ENCODE assay signal across 22 cellular contexts in the genomic region with DNA sequence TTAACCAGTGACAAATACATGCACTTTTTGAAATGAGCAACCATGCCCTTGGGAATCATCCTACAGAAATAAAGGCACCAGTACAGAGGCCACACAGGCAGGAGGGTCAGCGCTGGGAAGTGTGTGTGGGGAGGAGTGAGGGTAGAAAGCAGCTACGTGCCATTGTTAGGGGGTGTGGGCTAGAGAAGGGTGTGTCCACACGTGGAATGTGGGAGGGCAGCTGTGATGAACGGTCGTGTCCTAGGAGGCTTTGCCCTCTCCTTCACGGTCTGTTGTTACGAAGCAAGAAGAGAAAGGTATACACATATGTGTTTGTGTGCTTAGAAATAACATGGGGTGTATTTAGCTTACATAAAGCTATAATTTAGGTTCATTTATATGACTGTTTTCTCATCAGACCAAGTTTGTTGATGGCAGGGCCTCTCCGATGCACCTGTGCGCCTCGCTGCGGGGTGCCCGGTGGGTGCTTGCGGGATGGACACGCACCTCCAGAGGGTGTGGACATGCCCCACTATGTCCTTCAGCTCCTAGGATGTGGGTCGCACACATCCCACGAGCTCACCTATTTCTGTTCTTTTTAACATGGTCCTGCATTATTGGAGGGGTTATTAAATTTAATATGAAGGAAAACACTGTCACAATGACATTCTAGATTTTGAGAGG.
"Had no signal": no experiment of that assay in that cellular context is flagged by ENCODE, and none has a peak within 500 bp of the region (broad histone marks: within the 10 kb centered on the region; RNA-seq: fewer than 3 reads in every experiment).

No MANE protein-coding gene starts in this region.

- H3K4me1 ChIP-seq: prostate gland, right atrium auricular region, upper lobe of left lung had no signal

- H3K9me3 ChIP-seq: prostate gland, right atrium auricular region, SK-N-SH, stomach, upper lobe of left lung had no signal

- H3K27me3 Mint-ChIP-seq: activated naive CD8-positive, alpha-beta T cell treated with anti-CD3 and anti-CD28 coated beads for 36 hours; naive thymus-derived CD8-positive, alpha-beta T cell; T-cell had no signal

- H3K27me3 ChIP-seq: right atrium auricular region, stomach, upper lobe of left lung had no signal

- H3K9me3 Mint-ChIP-seq: activated naive CD8-positive, alpha-beta T cell treated with anti-CD3 and anti-CD28 coated beads for 36 hours; activated T-helper 1 cell treated with anti-CD3 and anti-CD28 coated beads, Interleukin-12 subunit alpha, Interleukin-12 subunit beta, Interleukin-2, Interleukin-4 antibody, amounts not matched to agents 30 ng/mL and 10 ng/mL and 1 ng/mL, durations not matched to agents 14 hours and 24 hours and 36 hours; naive thymus-derived CD8-positive, alpha-beta T cell; stimulated activated effector memory CD8-positive, alpha-beta T cell treated with anti-CD3 and anti-CD28 coated beads, Interleukin-12 subunit alpha, Interleukin-12 subunit beta, amount 100 ng/mL, for 72 hours; T-cell had no signal

- H3K4me1 Mint-ChIP-seq: activated naive CD8-positive, alpha-beta T cell treated with anti-CD3 and anti-CD28 coated beads for 36 hours; stimulated activated effector memory CD8-positive, alpha-beta T cell treated with anti-CD3 and anti-CD28 coated beads, Interleukin-12 subunit alpha, Interleukin-12 subunit beta, amount 100 ng/mL, for 72 hours; T-cell had no signal

- H3K27ac ChIP-seq: epithelial cell of prostate, prostate gland, right atrium auricular region, upper lobe of left lung had no signal

- H3K4me3 ChIP-seq: prostate gland, right atrium auricular region, stomach, upper lobe of left lung had no signal

- H3K4me3 Mint-ChIP-seq: activated naive CD8-positive, alpha-beta T cell treated with anti-CD3 and anti-CD28 coated beads for 36 hours; activated T-helper 1 cell treated with anti-CD3 and anti-CD28 coated beads, Interleukin-12 subunit alpha, Interleukin-12 subunit beta, Interleukin-2, Interleukin-4 antibody, amounts not matched to agents 30 ng/mL and 10 ng/mL and 1 ng/mL, durations not matched to agents 14 hours and 24 hours and 36 hours; naive thymus-derived CD8-positive, alpha-beta T cell; stimulated activated effector memory CD8-positive, alpha-beta T cell treated with anti-CD3 and anti-CD28 coated beads, Interleukin-12 subunit alpha, Interleukin-12 subunit beta, amount 100 ng/mL, for 72 hours; T-cell had no signal

- ATAC-seq: naive thymus-derived CD8-positive, alpha-beta T cell; stimulated activated effector memory CD8-positive, alpha-beta T cell treated with anti-CD3 and anti-CD28 coated beads, Interleukin-12 subunit alpha, Interleukin-12 subunit beta, amount 100 ng/mL, for 72 hours; T-cell had no signal

- H3K27ac Mint-ChIP-seq: activated naive CD8-positive, alpha-beta T cell treated with anti-CD3 and anti-CD28 coated beads for 36 hours; activated T-helper 1 cell treated with anti-CD3 and anti-CD28 coated beads, Interleukin-12 subunit alpha, Interleukin-12 subunit beta, Interleukin-2, Interleukin-4 antibody, amounts not matched to agents 30 ng/mL and 10 ng/mL and 1 ng/mL, durations not matched to agents 14 hours and 24 hours and 36 hours; stimulated activated effector memory CD8-positive, alpha-beta T cell treated with anti-CD3 and anti-CD28 coated beads, Interleukin-12 subunit alpha, Interleukin-12 subunit beta, amount 100 ng/mL, for 72 hours; T-cell had no signal

- DNase-seq: activated CD4-positive, alpha-beta T cell treated with anti-CD3 and anti-CD28 coated beads for 1 hour; activated CD4-positive, alpha-beta T cell treated with anti-CD3 and anti-CD28 coated beads, Interleukin-2, amount 50 U/mL, for 4 hours; activated gamma-delta T cell treated with Interleukin-2 at 50 U/mL for 16 hours; activated naive CD8-positive, alpha-beta T cell treated with anti-CD3 and anti-CD28 coated beads for 36 hours; amniotic stem cell; foreskin melanocyte; kidney glomerular epithelial cell; mesendoderm; small intestine; stimulated activated CD4-positive, alpha-beta T cell treated with anti-CD3 and anti-CD28 coated beads, Interleukin-15, amount 100 ng/mL, for 24 hours; stimulated activated CD4-positive, alpha-beta T cell treated with anti-CD3 and anti-CD28 coated beads, Interleukin-2, amount 100 ng/mL, for 48 hours; stomach; T-cell; T1000 had no signal
